In the genomic region with DNA sequence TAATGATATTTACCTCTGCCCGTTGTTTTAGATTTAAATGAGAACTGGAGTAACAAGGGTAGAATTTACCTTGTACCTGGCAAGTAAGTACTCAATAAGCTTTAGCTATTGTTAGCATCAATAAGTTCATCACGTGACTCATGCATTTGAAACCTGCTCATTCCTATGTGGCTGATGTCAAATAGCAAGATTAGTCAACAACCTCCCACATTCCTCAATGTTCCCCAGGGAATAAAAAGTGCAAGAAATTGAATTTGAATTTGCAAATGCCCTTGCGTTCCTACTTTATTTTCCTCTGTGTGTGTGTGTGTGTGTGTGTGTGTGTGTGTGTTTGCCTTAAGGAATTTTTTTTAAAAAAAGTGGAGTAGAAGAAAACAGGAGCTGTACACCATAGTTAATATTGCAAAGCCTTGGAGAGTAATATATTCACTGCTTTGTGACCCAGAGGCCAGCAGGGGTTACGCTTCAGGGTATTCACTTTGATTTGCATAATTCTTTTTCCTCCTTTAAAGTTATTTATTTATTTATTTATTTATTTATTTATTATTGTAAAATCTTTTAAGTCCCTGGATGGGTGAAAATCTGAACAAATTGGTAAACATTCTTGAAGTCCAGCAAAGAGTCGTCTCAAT, we compare ENCODE assay signal across 12 cellular contexts. TPM values are rescaled to one million over a fixed set of nuclear protein-coding genes. Genes with fewer than 3 reads are reported as not detected.
DNase-seq lines count a peak whose midpoint lies in the region; ATAC-seq and TF ChIP-seq lines count a peak whose summit lies in the region.
"Had no signal": no experiment of that assay in that cellular context is flagged by ENCODE, and none has a peak within 500 bp of the region (broad histone marks: within the 10 kb centered on the region; RNA-seq: fewer than 3 reads in every experiment).

No MANE protein-coding gene starts in this region.

- intact Hi-C loops in right cardiac atrium (cut with DNase I) (no loop called here), left ventricle myocardium superior (cut with micrococcal nuclease) (no loop called here), uterus (cut with DNase I; ENCODE audit: low total_unique reads) (no loop called here)

- no peaks in the 10 kb centered on the region for H3K36me3 ChIP-seq in uterus
- H3K36me3 ChIP-seq: BLaER1 treated with 17β-estradiol and CSF1 and Interleukin-3, amounts not matched to agents 10 nM and 100 nM had no signal

- no peaks in the 10 kb centered on the region for H3K9me3 ChIP-seq in right cardiac atrium (ENCODE audit: control insufficient read depth, low read length)
- no peaks in the 10 kb centered on the region for H3K9me3 ChIP-seq in uterus

- TF ChIP-seq CTCF in astrocyte of the spinal cord (IDR thresholded peaks at IDR 0.05; ENCODE audit: low read depth, low read length) (no peak), uterus (IDR thresholded peaks at IDR 0.05) (no peak)

- H3K27ac ChIP-seq in right cardiac atrium (ENCODE audit: low read length): no peak overlapping the region
- peak overlapping the region; percentile 40 to 50 for H3K27ac ChIP-seq in uterus
- H3K27ac ChIP-seq: BLaER1 treated with 17β-estradiol and CSF1 and Interleukin-3, amounts not matched to agents 10 nM and 100 nM had no signal

- no peak for TF ChIP-seq POLR2A in uterus (IDR thresholded peaks at IDR 0.05)

- in situ Hi-C loops in astrocyte of the spinal cord (cut with HindIII; ENCODE audit: low sequenced_read_pairs): no loop called here

- WGBS in right cardiac atrium: 61% methylated on average over 5 of the region's 5 CpGs

- DNase-seq in right cardiac atrium (no peak), left ventricle myocardium superior (no peak), astrocyte of the spinal cord (ENCODE audit: low read depth, low spot score) (peak; percentile 84), iris pigment epithelial cell (ENCODE audit: low read depth) (peak; percentile 76), uterus (no peak), SIG-M5 (lab: John Stamatoyannopoulos, UW) (no peak), NCI-H748 treated with DMSO at 0.1 percent for 48 hours (lab: John Stamatoyannopoulos, UW) (no peak)
- DNase-seq: NCI-H187 treated with DMSO at 0.1 percent for 48 hours; stimulated activated CD4-positive, alpha-beta T cell treated with anti-CD3 and anti-CD28 coated beads, Interleukin-15, amount 100 ng/mL, for 24 hours; T-helper 17 cell had no signal

- peak overlapping the region; percentile 2 for H3K4me3 ChIP-seq in right cardiac atrium (ENCODE audit: low read length)
- no peak overlapping the region for H3K4me3 ChIP-seq in astrocyte of the spinal cord (ENCODE audit: low read depth, low read length)
- no peak overlapping the region for H3K4me3 ChIP-seq in uterus
- H3K4me3 ChIP-seq: BLaER1 treated with 17β-estradiol and CSF1 and Interleukin-3, amounts not matched to agents 10 nM and 100 nM had no signal

- H3K4me1 ChIP-seq in right cardiac atrium (ENCODE audit: control insufficient read depth, insufficient read depth, low read length): no peaks in the 10 kb centered on the region
- no peaks in the 10 kb centered on the region for H3K4me1 ChIP-seq in uterus

- ATAC-seq in right cardiac atrium (no peak), left ventricle myocardium superior (no peak), HG03460 (IDR thresholded peaks at IDR 0.05; ENCODE audit: unreplicated experiment) (no peak)
- ATAC-seq: T-helper 17 cell had no signal

- H3K27me3 ChIP-seq in right cardiac atrium (ENCODE audit: control insufficient read depth, insufficient read depth): no peaks in the 10 kb centered on the region
- no peaks in the 10 kb centered on the region for H3K27me3 ChIP-seq in uterus
- H3K27me3 ChIP-seq: BLaER1 treated with 17β-estradiol and CSF1 and Interleukin-3, amounts not matched to agents 10 nM and 100 nM had no signal

RNA-seq across cellular contexts. Expression of gene DNAH7, which starts 43.9 kb away (rescaled TPM):
- total RNA-seq in right cardiac atrium (under 1 TPM; 0.35 to 0.77 (median 0.57) TPM), left ventricle myocardium superior (0.25 TPM), uterus (10 to 100 TPM in 1 of 4 donors, 1 to 10 TPM in 1, under 1 TPM in 2; 0.26 to 10.0 (median 1.7) TPM)
- polyA plus RNA-seq in right cardiac atrium: 0.16 TPM

RNA-seq across cellular contexts. Expression of gene STK17B, which starts 58.9 kb away (rescaled TPM):
- 1 to 10 TPM; 6.9 to 8.1 (median 7.2) TPM for total RNA-seq in right cardiac atrium
- polyA plus RNA-seq in right cardiac atrium: 3.7 TPM
- total RNA-seq in left ventricle myocardium superior: 7.2 TPM
- 10 to 100 TPM in 3 of 4 donors, 1 to 10 TPM in 1; 7.2 to 28.2 (median 26.8) TPM for total RNA-seq in uterus

Comparison
In these comparisons a context has a peak if more than half of its experiments do, and no peak if none do; other contexts are left out.
1. DNase-seq: peak in astrocyte of the spinal cord (single experiment) and iris pigment epithelial cell (single experiment); none in right cardiac atrium (0 of 3), left ventricle myocardium superior (single experiment), uterus (0 of 2), SIG-M5 (single experiment) and NCI-H748 treated with DMSO at 0.1 percent for 48 hours (single experiment).